ENCODE assay signal across 8 cellular contexts in the genomic region with DNA sequence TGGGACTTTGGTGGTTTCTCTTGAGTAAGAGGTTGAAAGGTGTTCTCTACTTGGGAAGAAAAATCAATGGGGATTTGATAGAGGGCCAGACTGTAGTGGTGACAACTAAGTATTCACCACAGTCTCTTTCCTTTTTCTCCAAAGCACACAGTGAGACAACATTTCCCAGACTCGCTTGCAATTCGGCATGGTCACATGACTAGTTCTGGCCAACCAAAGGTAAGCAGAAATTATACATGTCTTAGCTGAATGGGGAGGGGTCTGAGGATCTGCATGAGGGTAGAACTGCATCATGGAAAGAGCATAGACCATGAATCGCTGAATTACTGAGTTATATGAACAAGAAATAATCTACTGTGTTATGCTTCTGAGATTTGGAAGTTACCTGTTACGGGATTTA.
"Had no signal": no experiment of that assay in that cellular context is flagged by ENCODE, and none has a peak within 500 bp of the region (broad histone marks: within the 10 kb centered on the region; RNA-seq: fewer than 3 reads in every experiment).

No MANE protein-coding gene starts in this region.

- DNase-seq: GDM1, GF-D8 had no signal

- FAIRE-seq: G401.6, GM12878, GM12891, GM12892, GM18507, GM19239 had no signal

- H3K4me3 ChIP-seq: GM12878 had no signal

- ATAC-seq: GM12878 had no signal
